In the genomic region with DNA sequence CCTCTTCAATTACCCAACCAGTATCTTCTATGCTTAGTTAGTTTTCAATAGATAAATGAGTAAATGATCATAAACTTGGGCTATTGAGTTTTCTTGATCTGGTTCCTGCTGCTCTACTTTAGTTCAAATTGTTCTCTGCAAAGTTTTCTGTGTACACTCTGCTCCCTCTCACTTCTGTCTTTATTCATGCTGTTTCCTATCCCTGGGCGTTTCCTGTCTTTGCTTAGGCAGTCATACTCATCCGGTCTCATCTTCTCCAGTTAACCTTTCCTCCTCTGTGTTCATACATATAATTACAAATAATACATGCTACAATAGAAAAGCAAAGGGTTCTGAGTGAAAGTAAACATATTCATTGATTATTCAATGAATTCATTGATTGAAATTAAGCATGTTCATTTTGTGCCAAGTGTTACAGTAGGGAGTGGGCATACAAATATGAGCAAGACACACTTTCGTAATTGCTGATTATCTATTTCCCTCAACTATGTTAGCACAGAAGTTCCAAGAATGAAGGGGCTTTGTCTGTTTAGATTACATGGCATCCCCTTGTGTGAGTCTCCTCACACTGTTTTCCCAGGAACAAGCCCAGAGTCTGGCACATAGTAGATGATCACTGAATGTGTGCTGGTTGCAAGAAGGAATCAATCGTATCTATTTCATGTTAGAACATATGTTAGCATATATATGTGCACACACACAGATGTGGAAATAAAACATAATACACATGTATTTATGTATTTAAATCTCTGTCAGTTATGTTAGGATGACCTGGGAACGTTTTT, we compare ENCODE assay signal across 10 cellular contexts. TPM values are rescaled to one million over a fixed set of nuclear protein-coding genes. Genes with fewer than 3 reads are reported as not detected.
DNase-seq lines count a peak whose midpoint lies in the region; ATAC-seq, FAIRE-seq and TF ChIP-seq lines count a peak whose summit lies in the region.
"Had no signal": no experiment of that assay in that cellular context is flagged by ENCODE, and none has a peak within 500 bp of the region (broad histone marks: within the 10 kb centered on the region; RNA-seq: fewer than 3 reads in every experiment).

No MANE protein-coding gene starts in this region.

- peak overlapping the region; percentile 82 for H3K4me3 Mint-ChIP-seq in astrocyte (ENCODE audit: unreplicated experiment)

- no peaks in the 10 kb centered on the region for H3K79me1 ChIP-seq in neuronal stem cell (ENCODE audit: low read depth, low read length)

- H3K36me3 ChIP-seq in HUES64 (ENCODE audit: insufficient read depth, low read length) = no peaks in the 10 kb centered on the region
- H3K36me3 ChIP-seq in astrocyte (ENCODE audit: insufficient read depth, low read length) = no peaks in the 10 kb centered on the region
- peaks cover 2 to 11% of the 10 kb centered on the region in 2 donors for H3K36me3 ChIP-seq in neuronal stem cell (replicated peaks in 1 of 2; ENCODE audit: control insufficient read depth in 2 of 2, insufficient read depth in 2 of 2, low read length in 2 of 2)

- H3K4me1 ChIP-seq in HUES64 (ENCODE audit: insufficient read depth, low read length) (peaks cover 5% of the 10 kb centered on the region; the same call in 1 of the 2 replicates), astrocyte (ENCODE audit: insufficient read depth, low read length) (no peaks in the 10 kb centered on the region), neuronal stem cell (ENCODE audit: control insufficient read depth in 2 of 2, insufficient read depth in 1 of 2, low read depth in 1 of 2, low read length in 2 of 2) (no peaks in the 10 kb centered on the region)

- 84% methylated on average over 3 of the region's 5 CpGs for WGBS in HUES64
- WGBS in neuronal stem cell (ENCODE audit: extremely low coverage in 2 of 2, insufficient read length in 2 of 2, insufficient replicate concordance in 1 of 2), 2 donors = no CpG with 5 or more reads among the region's 5 CpGs

- H3K79me2 ChIP-seq in astrocyte (ENCODE audit: insufficient read depth, low read length) = no peaks in the 10 kb centered on the region

- no peak overlapping the region for H3K18ac ChIP-seq in neuronal stem cell (ENCODE audit: low read length)

- ATAC-seq in HG02884 (IDR thresholded peaks at IDR 0.05; ENCODE audit: unreplicated experiment) = no peak

- H2BK120ac ChIP-seq in neuronal stem cell (ENCODE audit: low read depth, low read length) = no peak overlapping the region

- no peaks in the 10 kb centered on the region for H3K27me3 ChIP-seq in HUES64 (ENCODE audit: insufficient read depth, low read length)
- no peaks in the 10 kb centered on the region for H3K27me3 ChIP-seq in astrocyte (ENCODE audit: insufficient read depth, low read length)
- no peaks in the 10 kb centered on the region for H3K27me3 ChIP-seq in neuronal stem cell (ENCODE audit: control insufficient read depth in 3 of 3, insufficient read depth in 3 of 3, low read depth in 1 of 3, low read length in 3 of 3)

- no peak overlapping the region for H2AK5ac ChIP-seq in neuronal stem cell (ENCODE audit: low read depth, low read length)

- H3K9me3 ChIP-seq in HUES64 (ENCODE audit: insufficient read depth, low read depth, low read length) = no peaks in the 10 kb centered on the region
- no peaks in the 10 kb centered on the region for H3K9me3 ChIP-seq in astrocyte (ENCODE audit: insufficient read depth, low read depth, low read length)
- H3K9me3 ChIP-seq in neuronal stem cell (replicated peaks in 1 of 2; ENCODE audit: control insufficient read depth in 2 of 2, insufficient read depth in 1 of 2, low read depth in 1 of 2, low read length in 2 of 2) = no peaks in the 10 kb centered on the region

- H2AFZ ChIP-seq in astrocyte (ENCODE audit: low read depth, low read length) (no peak overlapping the region), neuronal stem cell (ENCODE audit: low read length) (peak overlapping the region; percentile 92)

- H3K27ac ChIP-seq in HUES64 (ENCODE audit: low read depth, low read length) (no peak overlapping the region), astrocyte (ENCODE audit: low read depth, low read length) (no peak overlapping the region), neuronal stem cell (replicated peaks; ENCODE audit: low read length) (no peak overlapping the region)

- DNase-seq in GM19239 (ENCODE audit: insufficient read length, low spot score) = no peak
- DNase-seq in astrocyte (ENCODE audit: low read depth) = no peak
- DNase-seq in neuronal stem cell (ENCODE audit: low spot score) = no peak
- no peak for DNase-seq in NCI-H1694 (lab: John Stamatoyannopoulos, UW)
- no peak for DNase-seq in COR-L47 (lab: John Stamatoyannopoulos, UW)
- DNase-seq: activated gamma-delta T cell treated with Interleukin-2 at 50 U/mL for 16 hours; NCI-H446 treated with DMSO at 0.1 percent for 48 hours; stimulated activated CD4-positive, alpha-beta T cell treated with anti-CD3 and anti-CD28 coated beads, Interleukin-4, amount 100 ng/mL, for 24 hours had no signal

- no peak for TF ChIP-seq CTCF in astrocyte (IDR thresholded peaks at IDR 0.05; ENCODE audit: insufficient read depth, low read depth, low read length)

- no peak overlapping the region for H3K4me2 ChIP-seq in astrocyte (ENCODE audit: low read length)
- H3K4me2 ChIP-seq in neuronal stem cell (ENCODE audit: insufficient read depth, low read length, poor library complexity, severe bottlenecking) = no peak overlapping the region

- no peak overlapping the region for H3K23ac ChIP-seq in neuronal stem cell (ENCODE audit: low read depth, low read length, poor library complexity)

- no peak overlapping the region for H2BK12ac ChIP-seq in neuronal stem cell (ENCODE audit: low read length)

- H2BK15ac ChIP-seq in neuronal stem cell (ENCODE audit: low read length) = no peak overlapping the region

- H3K27ac Mint-ChIP-seq in astrocyte (ENCODE audit: unreplicated experiment) = no peak overlapping the region

- H3K4me1 Mint-ChIP-seq in astrocyte (ENCODE audit: low read depth, unreplicated experiment) = no peaks in the 10 kb centered on the region

- H3K4me3 ChIP-seq in HUES64 (ENCODE audit: low read length) (peak overlapping the region; percentile 87), astrocyte (ENCODE audit: insufficient read depth, low read depth, low read length) (no peak overlapping the region), neuronal stem cell (ENCODE audit: low read length in 2 of 2) (peak overlapping the region in 1 of 2 donors; percentile 60)

- H2BK5ac ChIP-seq in neuronal stem cell (ENCODE audit: low read length) = no peak overlapping the region

- H3K14ac ChIP-seq in neuronal stem cell (ENCODE audit: low read length) = no peak overlapping the region

- H3K9ac ChIP-seq in HUES64 (ENCODE audit: low read depth, low read length) = no peak overlapping the region
- no peak overlapping the region for H3K9ac ChIP-seq in astrocyte (ENCODE audit: low read length)
- H3K9ac ChIP-seq in neuronal stem cell (ENCODE audit: low read depth, low read length, poor library complexity) = no peak overlapping the region

- no peaks in the 10 kb centered on the region for H3K27me3 Mint-ChIP-seq in astrocyte (ENCODE audit: low read depth, unreplicated experiment)

- H4K8ac ChIP-seq in neuronal stem cell (ENCODE audit: low read depth, low read length) = no peak overlapping the region

- H4K91ac ChIP-seq in neuronal stem cell (ENCODE audit: low read depth, low read length, poor library complexity) = no peak overlapping the region

- H3K4ac ChIP-seq in neuronal stem cell (ENCODE audit: low read length) = no peak overlapping the region

- no peaks in the 10 kb centered on the region for H4K20me1 ChIP-seq in astrocyte (ENCODE audit: insufficient read depth, low read length)

- FAIRE-seq in GM19239 (lab: Jason Lieb, UNC) = peak; percentile 98
- peak; percentile 58 for FAIRE-seq in astrocyte (lab: Jason Lieb, UNC)

- H3K36me3 Mint-ChIP-seq in astrocyte (ENCODE audit: low read depth, unreplicated experiment) = no peaks in the 10 kb centered on the region

- H3K9me3 Mint-ChIP-seq in astrocyte (ENCODE audit: unreplicated experiment) = no peaks in the 10 kb centered on the region

RNA-seq across cellular contexts. Expression of a gene that starts 1.1 kb away (rescaled TPM):
- 6.2 TPM for polyA plus RNA-seq in HUES64 (2013, experiment 1 of 2)
- polyA plus RNA-seq in HUES64 (2013, experiment 2 of 2) = 4.9 TPM
- 1.5 and 2.0 TPM in 2 replicates for total RNA-seq in astrocyte
- polyA plus RNA-seq in neuronal stem cell (2013, experiment 1 of 2) = 6.0 TPM
- 6.0 TPM for polyA plus RNA-seq in neuronal stem cell (2013, experiment 2 of 2)

RNA-seq across cellular contexts. Expression of a gene that starts 46.9 kb away (rescaled TPM):
- 69.5 TPM for polyA plus RNA-seq in HUES64 (2013, experiment 1 of 2)
- 76.2 TPM for polyA plus RNA-seq in HUES64 (2013, experiment 2 of 2)
- total RNA-seq in astrocyte = 41.4 and 52.3 TPM in 2 replicates
- 81.4 TPM for polyA plus RNA-seq in neuronal stem cell (2013, experiment 1 of 2)
- 81.5 TPM for polyA plus RNA-seq in neuronal stem cell (2013, experiment 2 of 2)
